ENCODE assay signal across 8 cellular contexts in the genomic region with DNA sequence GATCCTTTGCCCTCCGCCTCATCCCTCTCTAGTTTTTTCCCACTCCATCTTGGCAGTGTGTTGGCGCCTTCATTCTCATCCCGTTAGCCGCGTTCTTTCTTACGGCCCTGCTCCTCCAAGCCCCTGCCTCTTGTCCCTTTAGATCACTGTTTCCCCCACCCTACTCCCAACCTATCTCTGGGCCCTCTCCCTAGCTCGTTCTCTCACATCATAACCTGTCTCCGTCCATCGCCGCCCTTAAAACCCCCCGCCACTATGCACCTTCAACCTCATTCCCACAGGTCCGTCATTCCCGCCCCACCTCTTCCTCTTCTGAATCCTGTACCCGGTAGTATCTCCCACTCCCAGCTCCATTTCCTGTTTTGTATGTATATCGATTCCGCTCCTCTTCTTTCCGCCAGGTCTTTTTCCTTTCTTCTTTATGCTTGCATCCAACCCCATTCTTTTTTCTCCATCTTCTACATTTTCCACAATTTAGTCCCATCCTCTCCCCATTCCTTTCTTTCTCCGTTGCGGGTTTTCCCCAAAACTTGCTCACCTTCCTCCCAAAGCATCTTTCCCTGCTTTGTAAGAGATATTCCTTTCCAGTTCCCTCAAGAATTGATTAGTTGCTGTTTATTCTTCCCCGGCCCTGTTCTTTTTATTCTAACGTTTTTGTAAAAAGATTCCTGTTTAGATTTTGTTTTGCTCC.
DNase-seq lines count a peak whose midpoint lies in the region; ATAC-seq lines count a peak whose summit lies in the region.

No MANE protein-coding gene starts in this region.

- peak overlapping the region in 4 of 5 donors; percentile 61 to 75 (median 70) for H3K9ac ChIP-seq in subcutaneous abdominal adipose tissue (ENCODE audit: low read length in 5 of 5)

- H3K27me3 Mint-ChIP-seq in effector memory CD8-positive, alpha-beta T cell, result no peaks in the 10 kb centered on the region

- H3K27ac Mint-ChIP-seq in stimulated activated effector memory CD8-positive, alpha-beta T cell treated with anti-CD3 and anti-CD28 coated beads, Interleukin-12 subunit alpha, Interleukin-12 subunit beta, amount 100 ng/mL, for 72 hours, result no peak overlapping the region
- no peak overlapping the region for H3K27ac Mint-ChIP-seq in effector memory CD8-positive, alpha-beta T cell

- no peaks in the 10 kb centered on the region for H3K36me3 Mint-ChIP-seq in stimulated activated effector memory CD8-positive, alpha-beta T cell treated with anti-CD3 and anti-CD28 coated beads, Interleukin-12 subunit alpha, Interleukin-12 subunit beta, amount 100 ng/mL, for 72 hours
- no peaks in the 10 kb centered on the region for H3K36me3 Mint-ChIP-seq in effector memory CD8-positive, alpha-beta T cell (ENCODE audit: insufficient read depth)

- peak overlapping the region; percentile 81 to 100 (median 98) for H3K4me3 ChIP-seq in subcutaneous abdominal adipose tissue (ENCODE audit: low read depth in 1 of 5, low read length in 5 of 5)

- DNase-seq in DMS53 treated with DMSO at 0.1 percent for 48 hours (lab: John Stamatoyannopoulos, UW; ENCODE audit: unreplicated experiment) (peak; percentile 28), NCI-H1694 (lab: John Stamatoyannopoulos, UW) (peak; percentile 42), iPS-NIHi11 (ENCODE audit: low spot score) (peak; percentile 31)
- DNase-seq in stimulated activated effector memory CD8-positive, alpha-beta T cell treated with anti-CD3 and anti-CD28 coated beads, Interleukin-12 subunit alpha, Interleukin-12 subunit beta, amount 100 ng/mL, for 72 hours (ENCODE audit: low spot score in 2 of 2), result no peak
- DNase-seq in effector memory CD8-positive, alpha-beta T cell, result no peak

- no peak overlapping the region for H3K4me3 Mint-ChIP-seq in stimulated activated effector memory CD8-positive, alpha-beta T cell treated with anti-CD3 and anti-CD28 coated beads, Interleukin-12 subunit alpha, Interleukin-12 subunit beta, amount 100 ng/mL, for 72 hours
- H3K4me3 Mint-ChIP-seq in effector memory CD8-positive, alpha-beta T cell, result no peak overlapping the region

- no peak for ATAC-seq in stimulated activated effector memory CD8-positive, alpha-beta T cell treated with anti-CD3 and anti-CD28 coated beads, Interleukin-12 subunit alpha, Interleukin-12 subunit beta, amount 100 ng/mL, for 72 hours
- no peak for ATAC-seq in effector memory CD8-positive, alpha-beta T cell (replicated peaks)
- no peak for ATAC-seq in GM18909 (IDR thresholded peaks at IDR 0.05; ENCODE audit: poor library complexity, unreplicated experiment)

- peak overlapping the region; percentile 49 for H3K27ac ChIP-seq in angular gyrus (ENCODE audit: low read depth, low read length)
- peak overlapping the region; percentile 40 for H3K27ac ChIP-seq in subcutaneous abdominal adipose tissue (ENCODE audit: low read depth, low read length)

- no peaks in the 10 kb centered on the region for H3K9me3 ChIP-seq in subcutaneous abdominal adipose tissue (ENCODE audit: control insufficient read depth in 5 of 5, low read length in 5 of 5)

- H3K4me1 ChIP-seq in subcutaneous abdominal adipose tissue (ENCODE audit: control insufficient read depth in 5 of 5, insufficient read depth in 5 of 5, low read length in 5 of 5), result peaks cover 0 to 26% (median 23%) of the 10 kb centered on the region in 5 donors

- H3K9me3 Mint-ChIP-seq in stimulated activated effector memory CD8-positive, alpha-beta T cell treated with anti-CD3 and anti-CD28 coated beads, Interleukin-12 subunit alpha, Interleukin-12 subunit beta, amount 100 ng/mL, for 72 hours, result no peaks in the 10 kb centered on the region
- H3K9me3 Mint-ChIP-seq in effector memory CD8-positive, alpha-beta T cell, result no peaks in the 10 kb centered on the region

- no peaks in the 10 kb centered on the region for H3K36me3 ChIP-seq in subcutaneous abdominal adipose tissue (ENCODE audit: control insufficient read depth in 5 of 5, insufficient read depth in 5 of 5, low read length in 5 of 5)

- no peaks in the 10 kb centered on the region for H3K27me3 ChIP-seq in subcutaneous abdominal adipose tissue (ENCODE audit: control insufficient read depth in 5 of 5, insufficient read depth in 4 of 5, low read length in 5 of 5)

- no peaks in the 10 kb centered on the region for H3K4me1 Mint-ChIP-seq in stimulated activated effector memory CD8-positive, alpha-beta T cell treated with anti-CD3 and anti-CD28 coated beads, Interleukin-12 subunit alpha, Interleukin-12 subunit beta, amount 100 ng/mL, for 72 hours
- peaks cover 4 to 13% of the 10 kb centered on the region in 2 donors for H3K4me1 Mint-ChIP-seq in effector memory CD8-positive, alpha-beta T cell (ENCODE audit: low read depth in 2 of 2)

Comparison
In these comparisons a context has a peak if more than half of its experiments do, and no peak if none do; other contexts are left out.
1. DNase-seq: peak in DMS53 treated with DMSO at 0.1 percent for 48 hours (single experiment), NCI-H1694 (single experiment) and iPS-NIHi11 (single experiment); none in stimulated activated effector memory CD8-positive, alpha-beta T cell treated with anti-CD3 and anti-CD28 coated beads, Interleukin-12 subunit alpha, Interleukin-12 subunit beta, amount 100 ng/mL, for 72 hours (0 of 2) and effector memory CD8-positive, alpha-beta T cell (0 of 3).